In genomic region chr9:81841326-81841725, GRCh38 we compare ENCODE assay signal across 20 cellular contexts.
"Had no signal": no experiment of that assay in that cellular context is flagged by ENCODE, and none has a peak within 500 bp of the region (broad histone marks: within the 10 kb centered on the region; RNA-seq: fewer than 3 reads in every experiment).

No MANE protein-coding gene starts in this region.

- H3K36me3 Mint-ChIP-seq: activated naive CD4-positive, alpha-beta T cell treated with anti-CD3 and anti-CD28 coated beads, Interleukin-2, amount 50 U/mL, for 24 hours; natural killer cell had no signal

- H3K27me3 Mint-ChIP-seq: activated naive CD4-positive, alpha-beta T cell treated with anti-CD3 and anti-CD28 coated beads, Interleukin-2, amount 50 U/mL, for 24 hours; effector memory CD8-positive, alpha-beta T cell had no signal

- H3K27me3 ChIP-seq: foreskin keratinocyte, thyroid gland, uterus had no signal

- DNase-seq: activated CD4-positive, alpha-beta T cell treated with anti-CD3 and anti-CD28 coated beads for 1 hour; activated CD4-positive, alpha-beta T cell treated with anti-CD3 and anti-CD28 coated beads, Interleukin-2, amount 50 U/mL, for 4 hours; activated gamma-delta T cell; effector memory CD8-positive, alpha-beta T cell; foreskin keratinocyte; hypothalamus; left ventricle myocardium inferior; natural killer cell; nucleus accumbens; posterior cingulate gyrus; retina; stimulated activated CD4-positive, alpha-beta T cell treated with anti-CD3 and anti-CD28 coated beads, Interleukin-12 subunit alpha, Interleukin-12 subunit beta, amount 100 ng/mL, for 4 hours; stimulated activated CD4-positive, alpha-beta T cell treated with anti-CD3 and anti-CD28 coated beads, Interleukin-1b, Interleukin-23, amount 100 ng/mL, for 48 hours; stimulated activated naive CD4-positive, alpha-beta T cell treated with Interleukin-2 at 50 U/mL for 16 hours; T-helper 2 cell; thyroid gland; uterus had no signal

- H3K4me3 Mint-ChIP-seq: activated naive CD4-positive, alpha-beta T cell treated with anti-CD3 and anti-CD28 coated beads, Interleukin-2, amount 50 U/mL, for 24 hours; effector memory CD8-positive, alpha-beta T cell; natural killer cell had no signal

- H3K4me1 Mint-ChIP-seq: activated naive CD4-positive, alpha-beta T cell treated with anti-CD3 and anti-CD28 coated beads, Interleukin-2, amount 50 U/mL, for 24 hours; natural killer cell had no signal

- H3K9me3 ChIP-seq: left ventricle myocardium inferior, thyroid gland, uterus had no signal

- H3K27ac ChIP-seq: cardiac muscle cell, left ventricle myocardium inferior, VCaP had no signal

- H3K36me3 ChIP-seq: cardiac muscle cell, left ventricle myocardium inferior, thyroid gland, uterus had no signal

- H3K9me3 Mint-ChIP-seq: activated naive CD4-positive, alpha-beta T cell treated with anti-CD3 and anti-CD28 coated beads, Interleukin-2, amount 50 U/mL, for 24 hours; natural killer cell had no signal

- H3K27ac Mint-ChIP-seq: activated naive CD4-positive, alpha-beta T cell treated with anti-CD3 and anti-CD28 coated beads, Interleukin-2, amount 50 U/mL, for 24 hours; effector memory CD8-positive, alpha-beta T cell; natural killer cell had no signal

- H3K4me1 ChIP-seq: uterus had no signal

- H3K4me3 ChIP-seq: cardiac muscle cell, left ventricle myocardium inferior, thyroid gland, uterus had no signal

- ATAC-seq: effector memory CD8-positive, alpha-beta T cell; foreskin keratinocyte; natural killer cell had no signal
